In the genomic region with DNA sequence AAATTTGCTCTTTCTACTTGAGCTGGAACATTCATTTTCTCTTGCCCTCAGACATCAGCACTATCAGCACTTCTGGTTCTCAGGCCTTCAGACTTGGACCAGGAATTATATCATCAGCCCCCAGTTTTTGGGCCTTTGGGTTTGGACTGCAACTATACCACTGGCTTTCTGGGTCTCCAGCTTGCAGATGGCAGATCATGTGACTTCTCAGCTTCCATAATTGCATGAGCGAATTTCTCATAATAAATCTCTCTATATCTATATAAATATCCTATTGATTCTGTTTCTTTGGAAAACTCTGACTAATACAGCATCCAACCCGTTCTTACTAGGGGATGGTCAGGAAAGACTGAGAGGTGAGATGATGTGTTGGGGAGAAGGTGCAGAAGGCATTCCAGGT, we compare ENCODE assay signal across 15 cellular contexts. TPM values are rescaled to one million over a fixed set of nuclear protein-coding genes. Genes with fewer than 3 reads are reported as not detected.
DNase-seq lines count a peak whose midpoint lies in the region; ATAC-seq and TF ChIP-seq lines count a peak whose summit lies in the region.
"Had no signal": no experiment of that assay in that cellular context is flagged by ENCODE, and none has a peak within 500 bp of the region (broad histone marks: within the 10 kb centered on the region; RNA-seq: fewer than 3 reads in every experiment).

No MANE protein-coding gene starts in this region.

- no peaks in the 10 kb centered on the region for H3K36me3 Mint-ChIP-seq in CD8-positive, alpha-beta memory T cell
- H3K36me3 Mint-ChIP-seq in central memory CD8-positive, alpha-beta T cell (ENCODE audit: insufficient read depth), result peaks cover 7% of the 10 kb centered on the region
- no peaks in the 10 kb centered on the region for H3K36me3 Mint-ChIP-seq in naive thymus-derived CD8-positive, alpha-beta T cell
- H3K36me3 Mint-ChIP-seq in glutamatergic neuron (ENCODE audit: unreplicated experiment), result no peaks in the 10 kb centered on the region

- CTCF ChIA-PET in CD8-positive, alpha-beta memory T cell (lab: Charles Lee), result interaction anchor here (0.6 kb wide), 1 partner anchor 270 kb away, joined by 3 read pairs; no protein-coding TSS in a partner anchor

- TF ChIP-seq POLR2A in Peyer's patch (IDR thresholded peaks at IDR 0.05), result no peak

- H3K27me3 Mint-ChIP-seq in CD8-positive, alpha-beta memory T cell, result no peaks in the 10 kb centered on the region
- no peaks in the 10 kb centered on the region for H3K27me3 Mint-ChIP-seq in central memory CD8-positive, alpha-beta T cell
- H3K27me3 Mint-ChIP-seq in naive thymus-derived CD8-positive, alpha-beta T cell, result peaks cover 0 to 2% (median 0%) of the 10 kb centered on the region in 5 donors
- no peaks in the 10 kb centered on the region for H3K27me3 Mint-ChIP-seq in glutamatergic neuron (ENCODE audit: unreplicated experiment)

- H3K4me3 Mint-ChIP-seq in CD8-positive, alpha-beta memory T cell, result no peak overlapping the region
- no peak overlapping the region for H3K4me3 Mint-ChIP-seq in central memory CD8-positive, alpha-beta T cell
- H3K4me3 Mint-ChIP-seq in naive thymus-derived CD8-positive, alpha-beta T cell, result no peak overlapping the region
- H3K4me3 Mint-ChIP-seq in glutamatergic neuron (ENCODE audit: unreplicated experiment), result no peak overlapping the region
- H3K4me3 Mint-ChIP-seq: GM23338, H9 had no signal

- peaks cover 63% of the 10 kb centered on the region for H3K4me1 ChIP-seq in CD8-positive, alpha-beta memory T cell (ENCODE audit: insufficient read depth, low read length)
- H3K4me1 ChIP-seq in Peyer's patch, result peaks cover 0 to 10% (median 0%) of the 10 kb centered on the region in 4 donors

- no peaks in the 10 kb centered on the region for H3K36me3 ChIP-seq in CD8-positive, alpha-beta memory T cell (ENCODE audit: insufficient read depth, low read length)
- no peaks in the 10 kb centered on the region for H3K36me3 ChIP-seq in Peyer's patch

- ATAC-seq in central memory CD8-positive, alpha-beta T cell (replicated peaks; ENCODE audit: extremely low read depth, poor library complexity, severe bottlenecking), result no peak
- ATAC-seq in naive thymus-derived CD8-positive, alpha-beta T cell, result no peak
- no peak for ATAC-seq in GM18868 (IDR thresholded peaks at IDR 0.05; ENCODE audit: unreplicated experiment)
- ATAC-seq: GM23338, HCT116 had no signal

- POLR2A ChIA-PET in CD8-positive, alpha-beta memory T cell (lab: Charles Lee), result no interaction called here
- POLR2A ChIA-PET in naive thymus-derived CD8-positive, alpha-beta T cell (lab: Charles Lee), result interaction anchor here (1.4 to 14.8 kb wide), 2 partner anchors 25 to 36 kb away, joined by 4 to 352 read pairs; a partner anchor contains a TSS

- no peaks in the 10 kb centered on the region for H3K9me3 ChIP-seq in CD8-positive, alpha-beta memory T cell (ENCODE audit: low read length)
- H3K9me3 ChIP-seq in Peyer's patch, result no peaks in the 10 kb centered on the region

- peaks cover 50 to 67% (median 62%) of the 10 kb centered on the region in 3 donors for H3K4me1 Mint-ChIP-seq in CD8-positive, alpha-beta memory T cell
- H3K4me1 Mint-ChIP-seq in central memory CD8-positive, alpha-beta T cell, result peaks cover 45% of the 10 kb centered on the region
- peaks cover 38 to 69% (median 67%) of the 10 kb centered on the region in 4 donors for H3K4me1 Mint-ChIP-seq in naive thymus-derived CD8-positive, alpha-beta T cell
- H3K4me1 Mint-ChIP-seq in glutamatergic neuron (ENCODE audit: low read depth, unreplicated experiment), result no peaks in the 10 kb centered on the region

- peak overlapping the region in 6 of 8 donors; percentile 35 to 84 (median 60) for H3K27ac Mint-ChIP-seq in CD8-positive, alpha-beta memory T cell
- peak overlapping the region; percentile 66 for H3K27ac Mint-ChIP-seq in central memory CD8-positive, alpha-beta T cell (ENCODE audit: low read depth)
- H3K27ac Mint-ChIP-seq in naive thymus-derived CD8-positive, alpha-beta T cell, result peak overlapping the region in 8 of 10 donors; percentile 40 to 76 (median 55)
- no peak overlapping the region for H3K27ac Mint-ChIP-seq in glutamatergic neuron (ENCODE audit: unreplicated experiment)
- H3K27ac Mint-ChIP-seq: GM23338, H9 had no signal

- no peak overlapping the region for H3K4me3 ChIP-seq in CD8-positive, alpha-beta memory T cell (ENCODE audit: low read length)
- no peak overlapping the region for H3K4me3 ChIP-seq in Peyer's patch
- H3K4me3 ChIP-seq: GM23338 had no signal

- DNase-seq in CD8-positive, alpha-beta memory T cell, result no peak
- no peak for DNase-seq in central memory CD8-positive, alpha-beta T cell (ENCODE audit: low spot score in 2 of 2)
- no peak for DNase-seq in naive thymus-derived CD8-positive, alpha-beta T cell
- DNase-seq in GF-D8 (lab: John Stamatoyannopoulos, UW) (no peak), Peyer's patch (no peak), glutamatergic neuron (no peak)
- DNase-seq: C1 segment of cervical spinal cord, Calu3, COR-L47, DMS53, DMS79 treated with DMSO at 0.1 percent for 48 hours, H9 had no signal

- no peak overlapping the region for H3K27ac ChIP-seq in CD8-positive, alpha-beta memory T cell (ENCODE audit: low read depth, low read length)
- no peak overlapping the region for H3K27ac ChIP-seq in Peyer's patch

- H3K9me3 Mint-ChIP-seq in CD8-positive, alpha-beta memory T cell, result peaks cover 0 to 2% (median 0%) of the 10 kb centered on the region in 5 donors
- H3K9me3 Mint-ChIP-seq in central memory CD8-positive, alpha-beta T cell, result peaks cover 6% of the 10 kb centered on the region
- H3K9me3 Mint-ChIP-seq in naive thymus-derived CD8-positive, alpha-beta T cell, result peaks cover 0 to 14% (median 0%) of the 10 kb centered on the region in 9 donors
- H3K9me3 Mint-ChIP-seq in glutamatergic neuron (ENCODE audit: unreplicated experiment), result no peaks in the 10 kb centered on the region
- H3K9me3 Mint-ChIP-seq: GM23338, H9 had no signal

- TF ChIP-seq CTCF in Peyer's patch (IDR thresholded peaks at IDR 0.05) (no peak), glutamatergic neuron (IDR thresholded peaks at IDR 0.05; ENCODE audit: partially characterized antibody, unreplicated experiment) (no peak)

- no peaks in the 10 kb centered on the region for H3K27me3 ChIP-seq in CD8-positive, alpha-beta memory T cell (ENCODE audit: insufficient read depth, low read length, poor library complexity, severe bottlenecking)
- H3K27me3 ChIP-seq in Peyer's patch, result no peaks in the 10 kb centered on the region

RNA-seq across cellular contexts. Expression of a gene that starts 22.4 kb away (rescaled TPM):
- 10 to 100 TPM; 44.7 to 47.6 TPM for total RNA-seq in CD8-positive, alpha-beta memory T cell
- 89.3 TPM for polyA plus RNA-seq in CD8-positive, alpha-beta memory T cell
- total RNA-seq in naive thymus-derived CD8-positive, alpha-beta T cell, result 100 to 1,000 TPM; 189 to 206 TPM
- polyA plus RNA-seq in naive thymus-derived CD8-positive, alpha-beta T cell, result 10 to 100 TPM; 47.7 to 94.7 (median 62.4) TPM
- total RNA-seq in Peyer's patch (10 to 100 TPM; 68.5 to 89.1 (median 80.6) TPM), glutamatergic neuron (ENCODE audit: unreplicated experiment) (70.9 TPM)
